8 cellular contexts compared by ENCODE assay signal in the genomic region with DNA sequence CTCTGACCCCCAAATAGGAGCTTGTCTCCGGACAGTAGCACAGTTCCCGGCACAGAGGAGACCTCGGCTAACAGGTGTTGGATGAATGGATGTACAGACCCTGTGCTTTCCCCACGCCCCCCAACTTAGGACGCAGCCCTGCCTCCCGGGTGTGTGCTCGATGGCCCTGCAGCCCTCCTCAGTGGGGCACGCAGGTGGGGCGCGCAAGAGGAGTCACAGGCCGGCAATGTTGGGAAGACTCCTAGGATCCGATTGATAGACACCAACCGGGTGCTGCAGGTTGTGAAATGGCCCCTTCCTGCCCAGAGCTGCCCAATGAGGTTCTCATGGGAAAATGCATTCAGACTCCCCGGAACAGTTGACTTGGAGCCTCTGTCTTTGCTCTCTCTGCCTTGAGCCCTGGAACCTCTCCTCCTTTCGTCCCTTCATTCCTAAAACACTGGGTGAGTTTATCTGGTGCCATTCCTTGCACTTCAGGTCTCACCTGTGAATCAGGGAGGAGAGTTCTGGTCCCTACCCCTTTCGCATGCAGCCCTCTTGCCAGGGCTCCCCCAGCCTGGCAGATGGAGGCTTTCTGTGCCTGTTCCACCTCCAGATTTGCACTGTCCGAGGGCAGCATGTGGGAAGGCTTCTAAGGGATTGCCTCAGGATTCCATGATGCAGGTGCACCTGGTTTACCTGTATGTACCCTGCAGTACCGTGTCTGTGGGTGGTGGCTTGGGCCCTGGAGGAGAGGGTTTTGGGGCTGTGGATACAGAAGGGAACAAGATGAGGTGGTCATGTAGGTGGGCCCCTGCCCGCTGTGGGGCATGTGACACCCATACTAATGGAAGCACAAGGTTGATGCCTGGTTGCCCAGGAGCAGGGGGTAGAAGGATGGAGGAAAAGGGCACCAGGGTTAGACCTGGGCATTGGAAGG. TPM values are rescaled to one million over a fixed set of nuclear protein-coding genes. Genes with fewer than 3 reads are reported as not detected.
DNase-seq lines count a peak whose midpoint lies in the region; ATAC-seq and TF ChIP-seq lines count a peak whose summit lies in the region.

No MANE protein-coding gene starts in this region.

- no peaks in the 10 kb centered on the region for H3K36me3 Mint-ChIP-seq in stimulated activated naive CD8-positive, alpha-beta T cell treated with anti-CD3 and anti-CD28 coated beads, Interleukin-15, Interleukin-2, amounts not matched to agents 100 ng/mL and 50 ng/mL, for 24 hours (ENCODE audit: low read depth)

- H3K4me3 ChIP-seq in body of pancreas: peak overlapping the region; percentile 54 to 62
- H3K4me3 ChIP-seq in lower lobe of right lung: peak overlapping the region; percentile 68
- H3K4me3 ChIP-seq in aorta (ENCODE audit: low read length in 2 of 2): peak overlapping the region; percentile 67 to 85

- intact Hi-C loops in body of pancreas (cut with DNase I) (no loop called here), lower lobe of right lung (cut with DNase I) (no loop called here), aorta (cut with DNase I) (no loop called here)

- H3K27me3 ChIP-seq in body of pancreas (no peaks in the 10 kb centered on the region), lower lobe of right lung (ENCODE audit: low read depth) (no peaks in the 10 kb centered on the region), aorta (ENCODE audit: control insufficient read depth in 1 of 2, insufficient read depth in 2 of 2, low read length in 1 of 2) (no peaks in the 10 kb centered on the region)

- no peak for ATAC-seq in stimulated activated naive CD8-positive, alpha-beta T cell treated with anti-CD3 and anti-CD28 coated beads, Interleukin-15, Interleukin-2, amounts not matched to agents 100 U/mL and 50 U/mL, for 24 hours
- ATAC-seq in body of pancreas (no peak), lower lobe of right lung (no peak), aorta (ENCODE audit: low FRiP score) (no peak), HG03571 (IDR thresholded peaks at IDR 0.05; ENCODE audit: unreplicated experiment) (no peak)

- peaks cover 33% of the 10 kb centered on the region for H3K4me1 ChIP-seq in body of pancreas
- H3K4me1 ChIP-seq in lower lobe of right lung: peaks cover 30% of the 10 kb centered on the region
- H3K4me1 ChIP-seq in aorta (ENCODE audit: control insufficient read depth in 1 of 2, insufficient read depth in 2 of 2, low read length in 2 of 2): no peaks in the 10 kb centered on the region

- H3K36me3 ChIP-seq in body of pancreas (replicated peaks in 1 of 2; ENCODE audit: insufficient read depth in 1 of 2, low read depth in 2 of 2) (peaks cover 0 to 1% of the 10 kb centered on the region in 2 donors), lower lobe of right lung (no peaks in the 10 kb centered on the region), aorta (ENCODE audit: control insufficient read depth in 1 of 2, insufficient read depth in 2 of 2, low read length in 1 of 2) (no peaks in the 10 kb centered on the region)

- peak overlapping the region; percentile 69 for H3K27ac Mint-ChIP-seq in stimulated activated naive CD8-positive, alpha-beta T cell treated with anti-CD3 and anti-CD28 coated beads, Interleukin-15, Interleukin-2, amounts not matched to agents 100 ng/mL and 50 ng/mL, for 24 hours

- H3K9me3 Mint-ChIP-seq in stimulated activated naive CD8-positive, alpha-beta T cell treated with anti-CD3 and anti-CD28 coated beads, Interleukin-15, Interleukin-2, amounts not matched to agents 100 ng/mL and 50 ng/mL, for 24 hours: no peaks in the 10 kb centered on the region

- H3K9me3 ChIP-seq in body of pancreas (no peaks in the 10 kb centered on the region), lower lobe of right lung (no peaks in the 10 kb centered on the region), aorta (ENCODE audit: control insufficient read depth, low read length) (no peaks in the 10 kb centered on the region)

- no peaks in the 10 kb centered on the region for H3K27me3 Mint-ChIP-seq in stimulated activated naive CD8-positive, alpha-beta T cell treated with anti-CD3 and anti-CD28 coated beads, Interleukin-15, Interleukin-2, amounts not matched to agents 100 ng/mL and 50 ng/mL, for 24 hours

- no peak for DNase-seq in stimulated activated naive CD8-positive, alpha-beta T cell treated with anti-CD3 and anti-CD28 coated beads, Interleukin-15, Interleukin-2, amounts not matched to agents 100 U/mL and 50 U/mL, for 24 hours
- peak in 1 of 4 donors; percentile 31 for DNase-seq in body of pancreas
- no peak for DNase-seq in lower lobe of right lung
- no peak for DNase-seq in aorta
- no peak for DNase-seq in stimulated activated CD4-positive, alpha-beta T cell treated with anti-CD3 and anti-CD28 coated beads, Interleukin-4, amount 100 ng/mL, for 1 hour
- no peak for DNase-seq in stimulated activated CD4-positive, alpha-beta T cell treated with anti-CD3 and anti-CD28 coated beads, Interleukin-15, amount 100 ng/mL, for 24 hours

- peak overlapping the region; percentile 67 for H3K4me3 Mint-ChIP-seq in stimulated activated naive CD8-positive, alpha-beta T cell treated with anti-CD3 and anti-CD28 coated beads, Interleukin-15, Interleukin-2, amounts not matched to agents 100 ng/mL and 50 ng/mL, for 24 hours

- TF ChIP-seq POLR2A in body of pancreas (IDR thresholded peaks at IDR 0.05): peak in 1 of 3 donors; percentile 15

- H3K27ac ChIP-seq in body of pancreas: peak overlapping the region in 3 of 4 donors; percentile 77 to 79 (median 78)
- H3K27ac ChIP-seq in lower lobe of right lung: peak overlapping the region; percentile 76
- H3K27ac ChIP-seq in aorta (ENCODE audit: low read depth in 1 of 2, low read length in 2 of 2): peak overlapping the region in 1 of 2 donors; percentile 46

- peaks cover 24% of the 10 kb centered on the region for H3K4me1 Mint-ChIP-seq in stimulated activated naive CD8-positive, alpha-beta T cell treated with anti-CD3 and anti-CD28 coated beads, Interleukin-15, Interleukin-2, amounts not matched to agents 100 ng/mL and 50 ng/mL, for 24 hours (ENCODE audit: low read depth)

- TF ChIP-seq CTCF in body of pancreas (IDR thresholded peaks at IDR 0.05) (no peak), lower lobe of right lung (IDR thresholded peaks at IDR 0.05) (no peak)

- 21 to 22% methylated on average over 11 to 19 of the region's 19 CpGs for WGBS in body of pancreas, 2 donors
- 25 to 34% methylated on average over 19 of the region's 19 CpGs for WGBS in aorta, 2 donors

RNA-seq across cellular contexts. Expression of gene MICALL1, which starts 1.2 kb away (rescaled TPM):
- total RNA-seq in body of pancreas: 10 to 100 TPM; 19.2 to 34.9 TPM
- total RNA-seq in lower lobe of right lung: 32.2 TPM
- total RNA-seq in aorta: 10 to 100 TPM; 24.2 to 39.3 TPM
- polyA plus RNA-seq in aorta: 10 to 100 TPM in 1 of 2 donors, 1 to 10 TPM in 1; 7.0 to 12.8 TPM

RNA-seq across cellular contexts. Expression of gene C22orf23, which starts 46.1 kb away (rescaled TPM):
- not detected for total RNA-seq in body of pancreas
- 1.2 TPM for total RNA-seq in lower lobe of right lung
- not detected for total RNA-seq in aorta
- polyA plus RNA-seq in aorta: under 1 TPM in 1 of 2 donors, not detected in 1; 0.18 TPM

RNA-seq across cellular contexts. Expression of gene POLR2F, which starts 46.2 kb away (rescaled TPM):
- 100 to 1,000 TPM in 1 of 2 donors, 10 to 100 TPM in 1; 43.8 to 119 TPM for total RNA-seq in body of pancreas
- 60.3 TPM for total RNA-seq in lower lobe of right lung
- total RNA-seq in aorta: 10 to 100 TPM; 45.9 to 46.2 TPM
- polyA plus RNA-seq in aorta: 100 to 1,000 TPM; 150 to 169 TPM

RNA-seq across cellular contexts. Expression of gene EIF3L, which starts 58.1 kb away (rescaled TPM):
- total RNA-seq in body of pancreas (100 to 1,000 TPM; 139 to 230 TPM), lower lobe of right lung (385 TPM), aorta (100 to 1,000 TPM; 276 to 356 TPM)
- polyA plus RNA-seq in aorta: 100 to 1,000 TPM; 307 to 366 TPM
